In genomic region chr10:48981310-48981907, GRCh38 we compare ENCODE assay signal across 8 cellular contexts. TPM values are rescaled to one million over a fixed set of nuclear protein-coding genes. Genes with fewer than 3 reads are reported as not detected.
DNase-seq lines count a peak whose midpoint lies in the region; ATAC-seq, FAIRE-seq and TF ChIP-seq lines count a peak whose summit lies in the region.

No MANE protein-coding gene starts in this region.

- intact Hi-C loops in left lung (cut with DNase I), result loop anchor here in 1 of 2 donors (10.0 kb wide), 2 partner anchors 183 to 533 kb away; no protein-coding TSS in a partner anchor

- FAIRE-seq in HTR-8/SVneo (lab: Jason Lieb, UNC), result no peak

- H3K36me3 Mint-ChIP-seq in stimulated activated effector memory CD8-positive, alpha-beta T cell treated with anti-CD3 and anti-CD28 coated beads, Interleukin-12 subunit alpha, Interleukin-12 subunit beta, amount 100 ng/mL, for 72 hours, result no peaks in the 10 kb centered on the region

- H3K4me1 Mint-ChIP-seq in stimulated activated effector memory CD8-positive, alpha-beta T cell treated with anti-CD3 and anti-CD28 coated beads, Interleukin-12 subunit alpha, Interleukin-12 subunit beta, amount 100 ng/mL, for 72 hours, result peaks cover 5% of the 10 kb centered on the region

- no peaks in the 10 kb centered on the region for H3K9me3 ChIP-seq in left lung

- H3K4me1 ChIP-seq in left lung, result no peaks in the 10 kb centered on the region

- H3K27ac Mint-ChIP-seq in stimulated activated effector memory CD8-positive, alpha-beta T cell treated with anti-CD3 and anti-CD28 coated beads, Interleukin-12 subunit alpha, Interleukin-12 subunit beta, amount 100 ng/mL, for 72 hours, result no peak overlapping the region

- TF ChIP-seq CTCF in choroid plexus epithelial cell (conservative IDR thresholded peaks at IDR 0.05; ENCODE audit: low read depth, low read length), result peak; percentile 93
- TF ChIP-seq CTCF in left lung (IDR thresholded peaks at IDR 0.05), result peak; percentile 75 to 90

- H3K27me3 ChIP-seq in left lung, result no peaks in the 10 kb centered on the region

- H3K36me3 ChIP-seq in left lung, result peaks cover 0 to 22% of the 10 kb centered on the region in 2 donors

- H3K27ac ChIP-seq in left lung, result no peak overlapping the region

- H3K4me3 ChIP-seq in choroid plexus epithelial cell (ENCODE audit: low read depth, low read length) (no peak overlapping the region), left lung (no peak overlapping the region)

- no peak overlapping the region for H3K4me3 Mint-ChIP-seq in stimulated activated effector memory CD8-positive, alpha-beta T cell treated with anti-CD3 and anti-CD28 coated beads, Interleukin-12 subunit alpha, Interleukin-12 subunit beta, amount 100 ng/mL, for 72 hours

- DNase-seq in GDM1 (lab: John Stamatoyannopoulos, UW) (peak; percentile 7), HTR-8/SVneo (ENCODE audit: insufficient read length, low spot score) (peak; percentile 56), UCSD-AML1 (lab: John Stamatoyannopoulos, UW; ENCODE audit: unreplicated experiment) (peak; percentile 19), choroid plexus epithelial cell (ENCODE audit: low read depth) (peak; percentile 64), left lung (peak; percentile 59 to 82), epidermal melanocyte (ENCODE audit: insufficient read length, low spot score) (no peak)
- peak; percentile 31 to 74 for DNase-seq in stimulated activated effector memory CD8-positive, alpha-beta T cell treated with anti-CD3 and anti-CD28 coated beads, Interleukin-12 subunit alpha, Interleukin-12 subunit beta, amount 100 ng/mL, for 72 hours (ENCODE audit: low spot score in 2 of 2)

- ATAC-seq in left lung (peak; percentile 94), HG03378 (IDR thresholded peaks at IDR 0.05; ENCODE audit: unreplicated experiment) (no peak)
- ATAC-seq in stimulated activated effector memory CD8-positive, alpha-beta T cell treated with anti-CD3 and anti-CD28 coated beads, Interleukin-12 subunit alpha, Interleukin-12 subunit beta, amount 100 ng/mL, for 72 hours, result peak; percentile 61

- no peaks in the 10 kb centered on the region for H3K9me3 Mint-ChIP-seq in stimulated activated effector memory CD8-positive, alpha-beta T cell treated with anti-CD3 and anti-CD28 coated beads, Interleukin-12 subunit alpha, Interleukin-12 subunit beta, amount 100 ng/mL, for 72 hours

RNA-seq across cellular contexts. Expression of gene LRRC18, which starts 41.8 kb away (rescaled TPM):
- total RNA-seq in left lung, result 1 to 10 TPM in 1 of 2 donors, under 1 TPM in 1; 0.50 to 1.2 TPM
